Comparison of ENCODE assay signal across 24 cellular contexts in the genomic region with DNA sequence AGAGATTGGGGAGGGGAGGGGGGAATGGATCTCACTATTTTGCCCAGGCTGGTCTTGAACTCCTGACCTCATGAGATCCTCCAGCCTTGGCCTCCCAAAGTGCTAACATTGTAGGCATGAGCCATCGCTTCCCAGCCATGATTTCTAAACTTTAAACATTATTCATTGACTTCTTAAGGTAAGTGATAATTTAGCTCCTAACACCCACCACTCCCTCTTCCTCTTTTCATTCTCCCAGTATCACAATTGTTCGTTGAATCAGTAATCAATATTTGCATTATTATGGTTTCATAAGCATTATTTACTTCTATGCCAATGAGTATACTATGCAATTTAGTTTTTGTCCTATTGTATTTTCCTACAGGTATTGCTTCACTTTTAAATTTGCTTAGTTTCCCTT. TPM values are rescaled to one million over a fixed set of nuclear protein-coding genes. Genes with fewer than 3 reads are reported as not detected.
A peak's percentile ranks its signal among the peaks of the same experiment; 100 is the strongest.
DNase-seq lines count a peak whose midpoint lies in the region; ATAC-seq, FAIRE-seq and TF ChIP-seq lines count a peak whose summit lies in the region.
"Had no signal": no experiment of that assay in that cellular context is flagged by ENCODE, and none has a peak within 500 bp of the region (broad histone marks: within the 10 kb centered on the region; RNA-seq: fewer than 3 reads in every experiment).

No MANE protein-coding gene starts in this region.

- H4K20me1 ChIP-seq in GM12878 (ENCODE audit: control insufficient read depth, insufficient read depth) (no peaks in the 10 kb centered on the region), H1 (replicated peaks in 1 of 2; ENCODE audit: control insufficient read depth in 1 of 2, insufficient read depth in 2 of 2, low read length in 2 of 2) (no peaks in the 10 kb centered on the region), osteoblast (ENCODE audit: insufficient read depth, low read length) (no peaks in the 10 kb centered on the region)
- H4K20me1 ChIP-seq: BLaER1 had no signal

- TF ChIP-seq CTCF in GM12878 (IDR thresholded peaks at IDR 0.05 in 2 of 3, conservative IDR thresholded peaks at IDR 0.05 in 1 of 3; ENCODE audit: control insufficient read depth in 2 of 3, extremely low read depth in 1 of 3, insufficient read depth in 1 of 3, low read depth in 3 of 3, low read length in 3 of 3) (no peak), H1 (IDR thresholded peaks at IDR 0.05; ENCODE audit: control extremely low read depth in 1 of 3, insufficient read depth in 1 of 3, low read depth in 1 of 3, low read length in 3 of 3) (no peak), osteoblast (IDR thresholded peaks at IDR 0.05; ENCODE audit: extremely low read depth, low read depth, low read length) (no peak)

- H3K79me1 ChIP-seq in H1 (ENCODE audit: low read depth, low read length), result no peaks in the 10 kb centered on the region

- BruUV-seq in GM12878 (replicated peaks; lab: Mats Ljungman, UMichigan), result no TSS peak

- H3K56ac ChIP-seq in H1 (replicated peaks; ENCODE audit: insufficient read length, low read depth, low read length), result peak overlapping the region; percentile 1

- H3K4me1 ChIP-seq in GM12878 (ENCODE audit: control insufficient read depth, insufficient read depth, low read length), result peaks cover 5% of the 10 kb centered on the region; the same call in 1 of the 2 replicates
- H3K4me1 ChIP-seq in H1 (replicated peaks in 1 of 4; ENCODE audit: control insufficient read depth in 3 of 4, insufficient read depth in 4 of 4, low read length in 3 of 4), result no peaks in the 10 kb centered on the region
- H3K4me1 ChIP-seq in osteoblast (ENCODE audit: insufficient read depth, low read length), result peaks cover 15% of the 10 kb centered on the region
- H3K4me1 ChIP-seq: BE2C, BLaER1 had no signal

- TF ChIP-seq POLR2A in GM12891 (IDR thresholded peaks at IDR 0.05; ENCODE audit: low read depth, low read length) (no peak), GM12878 (IDR thresholded peaks at IDR 0.05; ENCODE audit: low read depth, low read length) (no peak), H1 (IDR thresholded peaks at IDR 0.05; ENCODE audit: control extremely low read depth in 1 of 2, low read depth in 2 of 2, low read length in 2 of 2) (no peak)

- H3K79me2 ChIP-seq in GM12878 (ENCODE audit: control insufficient read depth, insufficient read depth, low read length), result no peaks in the 10 kb centered on the region
- no peaks in the 10 kb centered on the region for H3K79me2 ChIP-seq in H1 (ENCODE audit: control insufficient read depth in 1 of 2, insufficient read depth in 2 of 2, low read length in 2 of 2)
- H3K79me2 ChIP-seq in osteoblast (ENCODE audit: insufficient read depth, low read length), result no peaks in the 10 kb centered on the region

- no peak overlapping the region for H2BK15ac ChIP-seq in H1 (ENCODE audit: low read length)

- WGBS in GM12878 (ENCODE audit: insufficient coverage, insufficient replicate concordance, low lambda C conversion rate, missing lambda C conversion rate), result 35% methylated on average over 2 of the region's 2 CpGs
- 97% methylated on average over 2 of the region's 2 CpGs; no CpG with 5 or more reads in 1 of the 2 experiments for WGBS in H1 (ENCODE audit: extremely low coverage in 1 of 2, insufficient coverage in 1 of 2, insufficient read length in 1 of 2, insufficient replicate concordance in 2 of 2, low coverage in 1 of 2, low lambda C conversion rate in 2 of 2, missing lambda C conversion rate in 1 of 2), 2 experiments

- H4K5ac ChIP-seq in H1 (ENCODE audit: insufficient read length, low read depth, low read length), result no peak overlapping the region

- no peak overlapping the region for H3K18ac ChIP-seq in H1 (ENCODE audit: extremely low read depth, low read length)

- no peak for TF ChIP-seq EP300 in GM12878 (IDR thresholded peaks at IDR 0.05; ENCODE audit: borderline replicate concordance in 1 of 2, control insufficient read depth in 1 of 2, low read depth in 2 of 2, low read length in 2 of 2)
- TF ChIP-seq EP300 in H1 (IDR thresholded peaks at IDR 0.05; ENCODE audit: borderline replicate concordance in 1 of 2, low read depth in 2 of 2, low read length in 2 of 2), result no peak

- RAD21 ChIA-PET in GM12878 (lab: Charles Lee; ENCODE audit: unreplicated experiment), result interaction anchor here (1.4 to 1.5 kb wide), 2 partner anchors 25 to 41 kb away, joined by 3 to 5 read pairs; no protein-coding TSS in a partner anchor

- no peak for FAIRE-seq in GM12891 (lab: Jason Lieb, UNC)
- no peak for FAIRE-seq in GM12878 (lab: Jason Lieb, UNC)
- no peak for FAIRE-seq in H1 (lab: Jason Lieb, UNC)
- FAIRE-seq: A204.1, GM12892, GM18507 had no signal

- H4K91ac ChIP-seq in H1 (replicated peaks; ENCODE audit: insufficient read length, low read length), result no peak overlapping the region

- CTCF ChIA-PET in GM12878 (lab: Yijun Ruan, JAX), result interaction anchor here (0.7 to 2.1 kb wide), 3 partner anchors 24 to 41 kb away, joined by 3 to 6 read pairs (median 3); no protein-coding TSS in a partner anchor
- CTCF ChIA-PET in H1 (lab: Charles Lee; ENCODE audit: partially characterized antibody), result interaction anchor here (0.6 to 0.7 kb wide), 2 partner anchors 136 to 339 kb away, joined by 3 read pairs; no protein-coding TSS in a partner anchor

- H2AK5ac ChIP-seq in H1 (ENCODE audit: low read depth, low read length), result no peak overlapping the region

- SMC1A ChIA-PET in GM12878 (lab: Charles Lee; ENCODE audit: uncharacterized antibody, unreplicated experiment), result interaction anchor here (0.6 to 2.1 kb wide), 4 partner anchors 24 to 311 kb away, joined by 3 to 10 read pairs (median 4); no protein-coding TSS in a partner anchor

- no peaks in the 10 kb centered on the region for H3K36me3 ChIP-seq in GM12878 (ENCODE audit: control insufficient read depth in 2 of 2, insufficient read depth in 2 of 2, low read length in 1 of 2)
- H3K36me3 ChIP-seq in H1 (ENCODE audit: control insufficient read depth in 2 of 4, insufficient read depth in 4 of 4, low read length in 3 of 4), result no peaks in the 10 kb centered on the region
- no peaks in the 10 kb centered on the region for H3K36me3 ChIP-seq in osteoblast (ENCODE audit: insufficient read depth, low read length)
- H3K36me3 ChIP-seq: BE2C, BLaER1 had no signal

- TF ChIP-seq RAD21 in GM12878 (IDR thresholded peaks at IDR 0.05; ENCODE audit: insufficient read depth, low read depth, low read length), result no peak
- no peak for TF ChIP-seq RAD21 in H1 (IDR thresholded peaks at IDR 0.05 in 1 of 2, conservative IDR thresholded peaks at IDR 0.05 in 1 of 2; ENCODE audit: low read depth in 2 of 2, low read length in 2 of 2)

- H2BK120ac ChIP-seq in H1 (replicated peaks; ENCODE audit: low read depth, low read length), result no peak overlapping the region

- H3K27ac ChIP-seq in GM12878 (ENCODE audit: control insufficient read depth, insufficient read depth) (no peak overlapping the region), H1 (ENCODE audit: low read depth, low read length) (no peak overlapping the region), osteoblast (ENCODE audit: low read depth, low read length) (no peak overlapping the region)
- H3K27ac ChIP-seq: 22Rv1, BLaER1 had no signal

- H2AFZ ChIP-seq in GM12878 (ENCODE audit: control insufficient read depth, low read depth, low read length), result no peak overlapping the region
- H2AFZ ChIP-seq in H1 (ENCODE audit: low read length), result no peak overlapping the region
- no peak overlapping the region for H2AFZ ChIP-seq in osteoblast (ENCODE audit: low read length)

- H4K8ac ChIP-seq in H1 (ENCODE audit: extremely low read depth, insufficient read depth, low read length), result no peak overlapping the region

- POLR2A ChIA-PET in GM12878 (lab: Charles Lee), result interaction anchor here (0.6 kb wide), 1 partner anchor 25 kb away, joined by 3 read pairs; no protein-coding TSS in a partner anchor
- POLR2A ChIA-PET in H1 (lab: Charles Lee; ENCODE audit: partially characterized antibody), result interaction anchor here (0.8 to 1.4 kb wide), 5 partner anchors 15 to 46 kb away, joined by 3 to 4 read pairs (median 3); a partner anchor contains a TSS

- H2BK12ac ChIP-seq in H1 (ENCODE audit: low read depth, low read length), result no peak overlapping the region

- no peak overlapping the region for H2BK5ac ChIP-seq in H1 (ENCODE audit: low read depth, low read length)

- no peak overlapping the region for H3K9ac ChIP-seq in GM12878 (ENCODE audit: control insufficient read depth, insufficient read depth, low read length)
- no peak overlapping the region for H3K9ac ChIP-seq in H1 (replicated peaks in 1 of 4; ENCODE audit: extremely low read depth in 1 of 4, low read depth in 3 of 4, low read length in 3 of 4)
- H3K9ac ChIP-seq: BLaER1 had no signal

- no peak overlapping the region for H3K4me2 ChIP-seq in GM12878 (ENCODE audit: control insufficient read depth, insufficient read depth)
- H3K4me2 ChIP-seq in H1 (ENCODE audit: insufficient read depth in 1 of 2, low read depth in 2 of 2, low read length in 2 of 2), result no peak overlapping the region
- no peak overlapping the region for H3K4me2 ChIP-seq in osteoblast (ENCODE audit: insufficient read depth, low read length)
- H3K4me2 ChIP-seq: BLaER1 had no signal

- no peaks in the 10 kb centered on the region for H3K27me3 ChIP-seq in GM12878 (replicated peaks in 1 of 2; ENCODE audit: control insufficient read depth in 2 of 2, insufficient read depth in 2 of 2, low read length in 1 of 2)
- H3K27me3 ChIP-seq in H1 (replicated peaks in 1 of 4; ENCODE audit: control insufficient read depth in 3 of 4, extremely low read depth in 1 of 4, insufficient read depth in 3 of 4, low read length in 3 of 4), result no peaks in the 10 kb centered on the region
- H3K27me3 ChIP-seq in osteoblast (ENCODE audit: insufficient read depth, low read length), result no peaks in the 10 kb centered on the region
- H3K27me3 ChIP-seq: BE2C, BLaER1 had no signal

- H3K4me3 ChIP-seq in GM12878 (no peak overlapping the region), H1 (ENCODE audit: extremely low read depth in 1 of 4, insufficient read depth in 2 of 4, low read depth in 3 of 4, low read length in 4 of 4) (no peak overlapping the region), osteoblast (ENCODE audit: insufficient read depth, low read length) (no peak overlapping the region)
- H3K4me3 ChIP-seq: BLaER1 had no signal

- DNase-seq in GM12891 (ENCODE audit: insufficient read length, low spot score) (no peak), GM12878 (ENCODE audit: low read depth, low spot score) (no peak), H1 (ENCODE audit: low read depth in 1 of 2, low spot score in 2 of 2) (no peak), NCI-H2029 treated with DMSO at 0.1 percent for 48 hours (lab: John Stamatoyannopoulos, UW) (no peak), osteoblast (ENCODE audit: insufficient read length, low spot score, missing footprints) (no peak)
- DNase-seq: ACHN; BE2C; C1 segment of cervical spinal cord; CD4-positive, alpha-beta memory T cell; CD4-positive, CD25-positive, alpha-beta regulatory T cell; CD8-positive, alpha-beta memory T cell; COR-L47; DMS 273 treated with DMSO at 0.1 percent for 48 hours; DMS153; DMS53; DMS79; DND-41; EL; GDM1 had no signal

- intact Hi-C loops in GM12878 (cut with micrococcal nuclease; ENCODE audit: unreplicated experiment), result no loop called here

- H3K23me2 ChIP-seq in H1 (ENCODE audit: low read depth, low read length), result no peaks in the 10 kb centered on the region

- H3K9me3 ChIP-seq in GM12878 (replicated peaks; ENCODE audit: control insufficient read depth, insufficient read depth, low read length), result no peaks in the 10 kb centered on the region
- no peaks in the 10 kb centered on the region for H3K9me3 ChIP-seq in H1 (ENCODE audit: insufficient read depth in 2 of 2, low read depth in 1 of 2, low read length in 1 of 2)
- no peaks in the 10 kb centered on the region for H3K9me3 ChIP-seq in osteoblast (ENCODE audit: low read depth, low read length)
- H3K9me3 ChIP-seq: BE2C, BLaER1 had no signal

- H3K23ac ChIP-seq in H1 (ENCODE audit: insufficient read length), result no peak overlapping the region

- H3K14ac ChIP-seq in H1 (ENCODE audit: insufficient read length), result no peak overlapping the region

- no peak for ATAC-seq in GM12878

- no peak overlapping the region for H2BK20ac ChIP-seq in H1 (ENCODE audit: low read length)

- H3K4ac ChIP-seq in H1 (replicated peaks; ENCODE audit: insufficient read length, low read depth, low read length), result no peak overlapping the region

- in situ Hi-C loops in GM12878 (cut with MboI), result no loop called here

RNA-seq across cellular contexts. Expression of a gene that starts 33.6 kb away (rescaled TPM):
- polyA plus RNA-seq in GM12891 (2012; ENCODE audit: low read depth, missing spikeins), result 194 TPM
- 575 and 577 TPM in 2 replicates for total RNA-seq in GM12878 (2013; cell fraction: nucleolus; rRNA removed)
- 201 and 223 TPM in 2 replicates for total RNA-seq in GM12878 (2014; rRNA removed)
- total RNA-seq in GM12878 (2014; rRNA removed; fragmentation: Illumina TruSeq; extraction: Trizol), result 384 and 393 TPM in 2 replicates
- total RNA-seq in GM12878 (2021), result 305 and 325 TPM in 2 replicates
- 203 TPM for polyA plus RNA-seq in GM12878 (2011; ENCODE audit: low read depth)
- polyA plus RNA-seq in GM12878 (2011; rRNA removed), result 177 and 237 TPM in 2 replicates
- polyA plus RNA-seq in GM12878 (2011; cell fraction: cytosol; rRNA removed), result 59.6 and 65.2 TPM in 2 replicates
- polyA plus RNA-seq in GM12878 (2011; cell fraction: nucleus; rRNA removed), result 308 and 445 TPM in 2 replicates
- 220 and 322 TPM in 2 replicates for polyA plus RNA-seq in GM12878 (2012)
- 559 and 719 TPM in 2 replicates for polyA plus RNA-seq in GM12878 (2014; fragmentation: Illumina TruSeq; extraction: Trizol)
- polyA plus RNA-seq in GM12878 (2014; fragmentation: Nextera tagmentation; extraction: Ambion mirVana), result 100 to 1,000 TPM in 1 of 2 experiments, 10 to 100 TPM in 1; 78.5 to 117 TPM
- polyA plus RNA-seq in GM12878 (2014; rRNA removed), result 257 and 273 TPM in 2 replicates
- 100 to 1,000 TPM; 171 to 198 TPM for polyA plus RNA-seq in GM12878 (2016; fragmentation: Nextera tagmentation; extraction: Ambion mirVana)
- 92.8 and 133 TPM in 2 replicates for polyA minus RNA-seq in GM12878 (2011; rRNA and poly(A)+ RNA removed)
- polyA minus RNA-seq in GM12878 (2011; cell fraction: cytosol; rRNA and poly(A)+ RNA removed), result 56.9 and 61.2 TPM in 2 replicates
- 129 and 229 TPM in 2 replicates for polyA minus RNA-seq in GM12878 (2011; cell fraction: nucleus; rRNA and poly(A)+ RNA removed)
- 442 and 469 TPM in 2 replicates for total RNA-seq in H1 (2021; fragmentation: NEBNext Ultra II Directional; extraction: Animal tissue kit (Norgen Biotek cat#: 25700))
- polyA plus RNA-seq in H1 (2011; rRNA removed), result 109 and 118 TPM in 2 replicates
- 176 TPM for polyA plus RNA-seq in H1 (2011; cell fraction: cytosol; rRNA removed)
- 113 TPM for polyA plus RNA-seq in H1 (2011; cell fraction: nucleus; rRNA removed)
- 376 to 503 TPM (median 386 TPM) in 4 replicates for polyA plus RNA-seq in H1 (2012, experiment 1 of 2)
- polyA plus RNA-seq in H1 (2012, experiment 2 of 2), result 78.0 TPM
- polyA plus RNA-seq in H1 (2013, experiment 1 of 2), result 361 TPM
- polyA plus RNA-seq in H1 (2013, experiment 2 of 2), result 325 TPM
- polyA minus RNA-seq in H1 (2011; rRNA and poly(A)+ RNA removed), result 94.7 and 99.9 TPM in 2 replicates
- polyA minus RNA-seq in H1 (2011; cell fraction: cytosol; rRNA and poly(A)+ RNA removed), result 139 TPM
- polyA minus RNA-seq in H1 (2011; cell fraction: nucleus; rRNA and poly(A)+ RNA removed), result 203 TPM
- 163 and 187 TPM in 2 replicates for total RNA-seq in osteoblast

RNA-seq across cellular contexts. Expression of a gene that starts 42.0 kb away (rescaled TPM):
- polyA plus RNA-seq in GM12891 (2012; ENCODE audit: low read depth, missing spikeins), result 11.4 TPM
- 58.7 and 61.0 TPM in 2 replicates for total RNA-seq in GM12878 (2013; cell fraction: nucleolus; rRNA removed)
- total RNA-seq in GM12878 (2014; rRNA removed) (22.1 and 27.4 TPM in 2 replicates), GM12878 (2014; rRNA removed; fragmentation: Illumina TruSeq; extraction: Trizol) (26.4 and 29.5 TPM in 2 replicates), GM12878 (2021) (37.0 and 38.4 TPM in 2 replicates), osteoblast (49.9 and 50.4 TPM in 2 replicates)
- polyA plus RNA-seq in GM12878 (2011; ENCODE audit: low read depth), result 12.4 TPM
- polyA plus RNA-seq in GM12878 (2011; rRNA removed) (29.8 and 46.0 TPM in 2 replicates), GM12878 (2014; fragmentation: Illumina TruSeq; extraction: Trizol) (30.4 and 36.1 TPM in 2 replicates), GM12878 (2014; fragmentation: Nextera tagmentation; extraction: Ambion mirVana) (1 to 10 TPM; 8.0 to 8.5 TPM), GM12878 (2014; rRNA removed) (18.5 and 21.2 TPM in 2 replicates), GM12878 (2016; fragmentation: Nextera tagmentation; extraction: Ambion mirVana) (10 to 100 TPM; 32.6 to 36.7 TPM), H1 (2011; rRNA removed) (9.4 and 16.7 TPM in 2 replicates)
- polyA plus RNA-seq in GM12878 (2011; cell fraction: cytosol; rRNA removed), result 14.1 and 14.2 TPM in 2 replicates
- 19.3 and 20.5 TPM in 2 replicates for polyA plus RNA-seq in GM12878 (2011; cell fraction: nucleus; rRNA removed)
- 13.0 and 15.6 TPM in 2 replicates for polyA plus RNA-seq in GM12878 (2012)
- 46.2 and 54.7 TPM in 2 replicates for polyA minus RNA-seq in GM12878 (2011; rRNA and poly(A)+ RNA removed)
- polyA minus RNA-seq in GM12878 (2011; cell fraction: cytosol; rRNA and poly(A)+ RNA removed), result 15.4 and 21.8 TPM in 2 replicates
- 19.2 and 27.1 TPM in 2 replicates for polyA minus RNA-seq in GM12878 (2011; cell fraction: nucleus; rRNA and poly(A)+ RNA removed)
- total RNA-seq in H1 (2021; fragmentation: NEBNext Ultra II Directional; extraction: Animal tissue kit (Norgen Biotek cat#: 25700)), result 81.2 and 81.3 TPM in 2 replicates
- polyA plus RNA-seq in H1 (2011; cell fraction: cytosol; rRNA removed), result 20.8 TPM
- 22.5 TPM for polyA plus RNA-seq in H1 (2011; cell fraction: nucleus; rRNA removed)
- 23.2 to 38.9 TPM (median 27.2 TPM) in 4 replicates for polyA plus RNA-seq in H1 (2012, experiment 1 of 2)
- 1.2 TPM for polyA plus RNA-seq in H1 (2012, experiment 2 of 2)
- 33.2 TPM for polyA plus RNA-seq in H1 (2013, experiment 1 of 2)
- 33.0 TPM for polyA plus RNA-seq in H1 (2013, experiment 2 of 2)
- 57.5 and 89.8 TPM in 2 replicates for polyA minus RNA-seq in H1 (2011; rRNA and poly(A)+ RNA removed)
- 42.5 TPM for polyA minus RNA-seq in H1 (2011; cell fraction: cytosol; rRNA and poly(A)+ RNA removed)
- 102 TPM for polyA minus RNA-seq in H1 (2011; cell fraction: nucleus; rRNA and poly(A)+ RNA removed)
